ENCODE assay signal across 13 cellular contexts in the genomic region with DNA sequence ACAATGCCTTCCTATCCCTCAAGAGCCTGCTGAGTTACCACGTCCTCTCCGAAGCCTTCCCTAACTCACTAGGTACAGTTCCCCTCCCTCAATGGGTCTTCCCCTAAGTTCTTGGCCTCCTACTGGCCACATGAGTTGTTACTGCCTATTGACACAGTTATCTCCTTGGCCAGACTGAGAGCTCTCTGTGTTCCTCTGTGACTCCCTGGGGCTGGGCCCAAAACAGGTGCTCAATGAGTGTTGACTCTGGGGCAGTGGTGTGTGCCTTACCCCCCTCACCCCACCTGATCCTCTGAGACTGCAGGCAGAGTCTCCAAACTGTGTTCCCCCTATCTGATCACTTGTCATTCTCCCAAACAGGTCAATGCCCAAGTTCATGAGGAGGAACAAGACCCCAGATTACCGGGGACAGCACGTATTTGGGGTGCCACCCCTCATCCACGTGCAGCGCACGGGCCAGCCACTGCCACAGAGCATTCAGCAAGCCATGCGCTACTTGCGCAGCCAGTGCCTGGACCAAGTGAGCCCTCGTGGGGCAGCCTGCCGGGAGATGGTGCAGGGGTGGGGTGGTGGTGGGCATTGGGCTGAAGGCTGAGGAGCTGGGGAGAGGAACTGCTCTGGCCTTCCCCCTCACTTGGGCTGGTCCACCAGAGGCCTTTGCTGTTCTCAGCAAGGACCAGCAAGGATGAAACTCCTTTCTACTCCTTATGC.
DNase-seq lines count a peak whose midpoint lies in the region; ATAC-seq and TF ChIP-seq lines count a peak whose summit lies in the region.
"Had no signal": no experiment of that assay in that cellular context is flagged by ENCODE, and none has a peak within 500 bp of the region (broad histone marks: within the 10 kb centered on the region; RNA-seq: fewer than 3 reads in every experiment).

No MANE protein-coding gene starts in this region.

- TF ChIP-seq CTCF in OCI-LY1 (IDR thresholded peaks at IDR 0.05; ENCODE audit: low read length) (peak; percentile 9; the same call in 1 of the 2 replicates), progenitor cell of endocrine pancreas (IDR thresholded peaks at IDR 0.05; ENCODE audit: unreplicated experiment) (peak; percentile 30), GM10248 (IDR thresholded peaks at IDR 0.05; ENCODE audit: control extremely low read depth, extremely low read depth, low read depth, missing control alignments) (no peak), esophagus muscularis mucosa (IDR thresholded peaks at IDR 0.05) (no peak)

- ATAC-seq in GM21360 (IDR thresholded peaks at IDR 0.05; ENCODE audit: unreplicated experiment): peak; percentile 47
- no peak for ATAC-seq in GM19455 (IDR thresholded peaks at IDR 0.05; ENCODE audit: unreplicated experiment)

- H3F3A ChIP-seq in OCI-LY1 (ENCODE audit: insufficient read depth, low read length): no peaks in the 10 kb centered on the region

- H3K9ac ChIP-seq in OCI-LY1 (ENCODE audit: low read length): no peak overlapping the region

- H3K4me3 ChIP-seq in OCI-LY1 (ENCODE audit: low read depth, low read length, poor library complexity, severe bottlenecking) (no peak overlapping the region), esophagus muscularis mucosa (no peak overlapping the region)
- H3K4me3 ChIP-seq: suprapubic skin had no signal

- H3K9me3 ChIP-seq in OCI-LY1 (ENCODE audit: low read length) (no peaks in the 10 kb centered on the region), esophagus muscularis mucosa (no peaks in the 10 kb centered on the region)
- H3K9me3 ChIP-seq: suprapubic skin had no signal

- H3K27me3 Mint-ChIP-seq in progenitor cell of endocrine pancreas: no peaks in the 10 kb centered on the region
- H3K27me3 Mint-ChIP-seq: naive B cell had no signal

- no peak for TF ChIP-seq EP300 in esophagus muscularis mucosa (IDR thresholded peaks at IDR 0.05)

- H3K4me3 Mint-ChIP-seq in progenitor cell of endocrine pancreas (ENCODE audit: low read depth): no peak overlapping the region

- no peak for TF ChIP-seq POLR2A in esophagus muscularis mucosa (IDR thresholded peaks at IDR 0.05; ENCODE audit: low read depth)

- H3K27me3 ChIP-seq in OCI-LY1 (ENCODE audit: insufficient read depth, low read length) (no peaks in the 10 kb centered on the region), esophagus muscularis mucosa (no peaks in the 10 kb centered on the region)
- H3K27me3 ChIP-seq: suprapubic skin had no signal

- no peaks in the 10 kb centered on the region for H3K9me2 ChIP-seq in OCI-LY1 (ENCODE audit: low read depth, low read length)

- no peak overlapping the region for H3K4me2 ChIP-seq in OCI-LY1 (ENCODE audit: low read length)

- H3K27ac ChIP-seq in OCI-LY1 (ENCODE audit: low read depth, low read length, poor library complexity, severe bottlenecking) (no peak overlapping the region), esophagus muscularis mucosa (replicated peaks in 1 of 4) (no peak overlapping the region)
- H3K27ac ChIP-seq: suprapubic skin had no signal

- POLR2A ChIA-PET in GM10248 (lab: Yijun Ruan, JAX): no interaction called here

- H3K4me1 ChIP-seq in OCI-LY1 (ENCODE audit: insufficient read depth, low read length, severe bottlenecking): no peaks in the 10 kb centered on the region
- H3K4me1 ChIP-seq in esophagus muscularis mucosa: no peaks in the 10 kb centered on the region
- H3K4me1 ChIP-seq: suprapubic skin had no signal

- peaks cover 1% of the 10 kb centered on the region for H3K4me1 Mint-ChIP-seq in progenitor cell of endocrine pancreas (ENCODE audit: low read depth)
- H3K4me1 Mint-ChIP-seq: naive B cell had no signal

- H3K9me3 Mint-ChIP-seq in progenitor cell of endocrine pancreas (ENCODE audit: low read depth): peaks cover 11% of the 10 kb centered on the region
- H3K9me3 Mint-ChIP-seq: naive B cell had no signal

- H4K20me1 ChIP-seq in OCI-LY1 (ENCODE audit: insufficient read depth, low read length): no peaks in the 10 kb centered on the region

- H2AFZ ChIP-seq in OCI-LY1 (ENCODE audit: low read length): no peak overlapping the region

- CTCF ChIA-PET in GM10248 (lab: Yijun Ruan, JAX): interaction anchor here (1.6 kb wide), 1 partner anchor 13 kb away, joined by 10 read pairs; no protein-coding TSS in a partner anchor

- H3K36me3 Mint-ChIP-seq in progenitor cell of endocrine pancreas (ENCODE audit: insufficient read depth): no peaks in the 10 kb centered on the region
- H3K36me3 Mint-ChIP-seq: naive B cell had no signal

- DNase-seq in fibroblast of gingiva (ENCODE audit: low read depth) (peak; percentile 1), progenitor cell of endocrine pancreas (ENCODE audit: low spot score, unreplicated experiment) (no peak), GM10248 (ENCODE audit: extremely low spot score) (no peak), esophagus muscularis mucosa (ENCODE audit: extremely low spot score) (no peak), amygdala (lab: John Stamatoyannopoulos, UW) (no peak)
- DNase-seq: anterior cingulate cortex; naive B cell; NCI-H1105 treated with DMSO at 0.1 percent for 48 hours; stimulated activated CD4-positive, alpha-beta T cell treated with anti-CD3 and anti-CD28 coated beads, Interleukin-2, amount 100 ng/mL, for 48 hours had no signal

- H3K36me3 ChIP-seq in OCI-LY1 (ENCODE audit: insufficient read depth, low read length) (no peaks in the 10 kb centered on the region), esophagus muscularis mucosa (peaks cover 0 to 74% (median 39%) of the 10 kb centered on the region in 4 donors)
- H3K36me3 ChIP-seq: suprapubic skin had no signal

- no peak overlapping the region for H3K27ac Mint-ChIP-seq in progenitor cell of endocrine pancreas
- H3K27ac Mint-ChIP-seq: naive B cell had no signal

- no peaks in the 10 kb centered on the region for H3K79me2 ChIP-seq in OCI-LY1 (ENCODE audit: insufficient read depth, low read length)

- intact Hi-C loops in esophagus muscularis mucosa (cut with DNase I): loop anchor here (10.0 kb wide), 2 partner anchors 215 to 575 kb away; no protein-coding TSS in a partner anchor

- 74% methylated on average over 2 of the region's 11 CpGs for WGBS in esophagus muscularis mucosa

Comparison
In these comparisons a context has a peak if more than half of its experiments do, and no peak if none do; other contexts are left out.
1. CTCF ChIP-seq: peak in OCI-LY1 (single experiment) and progenitor cell of endocrine pancreas (single experiment); none in GM10248 (single experiment) and esophagus muscularis mucosa (0 of 3).